Comparison of ENCODE assay signal across 19 cellular contexts in genomic region chr1:207691814-207692213, GRCh38. TPM values are rescaled to one million over a fixed set of nuclear protein-coding genes. Genes with fewer than 3 reads are reported as not detected.
DNase-seq lines count a peak whose midpoint lies in the region; ATAC-seq and TF ChIP-seq lines count a peak whose summit lies in the region.
"Had no signal": no experiment of that assay in that cellular context is flagged by ENCODE, and none has a peak within 500 bp of the region (broad histone marks: within the 10 kb centered on the region; RNA-seq: fewer than 3 reads in every experiment).

No MANE protein-coding gene starts in this region.

- H3K4me1 Mint-ChIP-seq in progenitor cell of endocrine pancreas (ENCODE audit: low read depth) = no peaks in the 10 kb centered on the region
- no peaks in the 10 kb centered on the region for H3K4me1 Mint-ChIP-seq in activated T-cell treated with anti-CD3 and anti-CD28 coated beads, Interleukin-2, amount 50 U/mL, for 72 hours (ENCODE audit: low read depth)
- H3K4me1 Mint-ChIP-seq: central memory CD8-positive, alpha-beta T cell had no signal

- peak; percentile 27 for DNase-seq in SIG-M5 treated with dmso at 0.1 percent for 504 hours (lab: John Stamatoyannopoulos, UW; ENCODE audit: unreplicated experiment)
- no peak for DNase-seq in SIG-M5 (lab: John Stamatoyannopoulos, UW)
- DNase-seq in OCI-M1 (lab: John Stamatoyannopoulos, UW) = peak; percentile 91
- DNase-seq in amniotic stem cell (lab: John Stamatoyannopoulos, UW) = peak; percentile 35
- DNase-seq in progenitor cell of endocrine pancreas (ENCODE audit: low spot score, unreplicated experiment) = no peak
- DNase-seq in activated T-cell treated with anti-CD3 and anti-CD28 coated beads, Interleukin-2, amount 50 U/mL, for 72 hours = no peak
- DNase-seq: activated CD4-positive, alpha-beta T cell treated with anti-CD3 and anti-CD28 coated beads, Interleukin-2, amount 50 U/mL, for 1 hour; activated naive CD4-positive, alpha-beta T cell treated with Interleukin-2 at 50 U/mL for 16 hours; H9; left ventricle myocardium superior; NCI-H187 treated with DMSO at 0.1 percent for 48 hours; stimulated activated CD4-positive, alpha-beta T cell treated with anti-CD3 and anti-CD28 coated beads, Interleukin-4, amount 100 ng/mL, for 24 hours had no signal

- no peak for TF ChIP-seq CTCF in progenitor cell of endocrine pancreas (IDR thresholded peaks at IDR 0.05; ENCODE audit: unreplicated experiment)

- H3K27me3 Mint-ChIP-seq in progenitor cell of endocrine pancreas = no peaks in the 10 kb centered on the region
- H3K27me3 Mint-ChIP-seq in activated T-cell treated with anti-CD3 and anti-CD28 coated beads, Interleukin-2, amount 50 U/mL, for 72 hours (ENCODE audit: low read depth) = peaks cover 29% of the 10 kb centered on the region

- ATAC-seq in HG02759 (IDR thresholded peaks at IDR 0.05; ENCODE audit: unreplicated experiment) = no peak
- no peak for ATAC-seq in activated T-cell treated with anti-CD3 and anti-CD28 coated beads, Interleukin-2, amount 50 U/mL, for 72 hours (replicated peaks in 1 of 2)
- no peak for ATAC-seq in GM21717 (IDR thresholded peaks at IDR 0.05; ENCODE audit: unreplicated experiment)
- ATAC-seq: HepG2, left ventricle myocardium superior had no signal

- H3K27ac Mint-ChIP-seq in progenitor cell of endocrine pancreas = peak overlapping the region; percentile 56
- H3K27ac Mint-ChIP-seq in activated T-cell treated with anti-CD3 and anti-CD28 coated beads, Interleukin-2, amount 50 U/mL, for 72 hours = no peak overlapping the region
- H3K27ac Mint-ChIP-seq: H9 had no signal

- no peaks in the 10 kb centered on the region for H3K9me3 Mint-ChIP-seq in progenitor cell of endocrine pancreas (ENCODE audit: low read depth)
- H3K9me3 Mint-ChIP-seq in activated T-cell treated with anti-CD3 and anti-CD28 coated beads, Interleukin-2, amount 50 U/mL, for 72 hours = no peaks in the 10 kb centered on the region
- H3K9me3 Mint-ChIP-seq: central memory CD8-positive, alpha-beta T cell; H9 had no signal

- no peaks in the 10 kb centered on the region for H3K36me3 Mint-ChIP-seq in progenitor cell of endocrine pancreas (ENCODE audit: insufficient read depth)
- no peaks in the 10 kb centered on the region for H3K36me3 Mint-ChIP-seq in activated T-cell treated with anti-CD3 and anti-CD28 coated beads, Interleukin-2, amount 50 U/mL, for 72 hours (ENCODE audit: insufficient read depth in 2 of 2)

- H3K4me3 Mint-ChIP-seq in progenitor cell of endocrine pancreas (ENCODE audit: low read depth) = no peak overlapping the region
- H3K4me3 Mint-ChIP-seq in activated T-cell treated with anti-CD3 and anti-CD28 coated beads, Interleukin-2, amount 50 U/mL, for 72 hours = no peak overlapping the region
- H3K4me3 Mint-ChIP-seq: central memory CD8-positive, alpha-beta T cell; H9 had no signal

RNA-seq across cellular contexts. Expression of gene CR1L, which starts 46.9 kb away (rescaled TPM):
- total RNA-seq in progenitor cell of endocrine pancreas = not detected in 2 replicates
- total RNA-seq in activated T-cell treated with anti-CD3 and anti-CD28 coated beads, Interleukin-2, amount 50 U/mL, for 72 hours = under 1 TPM in 1 of 2 donors, not detected in 1; 0.19 TPM
- total RNA-seq: ascending aorta, HepG2, left ventricle myocardium superior, OCI-LY7, ureter had no signal

Comparison
In these comparisons a context has a peak if more than half of its experiments do, and no peak if none do; other contexts are left out.
1. DNase-seq: peak in SIG-M5 treated with dmso at 0.1 percent for 504 hours (single experiment), OCI-M1 (single experiment) and amniotic stem cell (single experiment); none in SIG-M5 (single experiment), progenitor cell of endocrine pancreas (single experiment) and activated T-cell treated with anti-CD3 and anti-CD28 coated beads, Interleukin-2, amount 50 U/mL, for 72 hours (0 of 2).